Comparison of ENCODE assay signal across 8 cellular contexts in the genomic region with DNA sequence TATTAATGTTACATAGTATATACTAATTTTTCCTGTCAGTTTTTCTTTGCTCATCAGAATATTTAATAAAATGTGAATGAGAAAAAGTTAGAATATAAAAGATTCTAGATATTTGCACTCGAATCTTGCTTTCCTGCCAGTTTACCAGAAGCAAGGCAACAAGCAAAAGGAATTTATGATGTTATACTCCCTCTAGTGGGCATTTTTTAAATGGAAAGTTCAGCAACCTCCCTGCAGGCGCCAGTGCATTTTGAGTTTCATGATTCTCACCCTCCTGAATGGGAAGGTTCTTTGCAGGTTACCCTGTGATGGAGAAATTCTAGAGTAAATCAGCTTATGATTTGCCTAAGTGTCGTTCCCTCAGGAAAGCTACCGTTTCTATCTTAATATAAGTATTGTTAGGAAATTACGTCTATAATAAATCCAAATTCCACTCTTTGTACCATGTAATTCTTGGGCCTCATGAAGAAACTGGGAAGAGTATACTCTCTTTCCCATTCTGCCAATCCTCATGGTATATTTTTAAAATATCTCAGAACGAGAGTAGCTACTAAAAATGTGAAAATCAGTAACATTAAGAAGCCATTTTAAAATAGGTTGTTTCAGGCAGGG.
DNase-seq lines count a peak whose midpoint lies in the region; ATAC-seq, FAIRE-seq and TF ChIP-seq lines count a peak whose summit lies in the region.

No MANE protein-coding gene starts in this region.

- POLR2A ChIA-PET in AG04450 (lab: Yijun Ruan, JAX) = no interaction called here

- H3K27ac ChIP-seq in AG04450 (ENCODE audit: low read depth, low read length) (no peak overlapping the region), esophagus squamous epithelium (no peak overlapping the region), neuronal stem cell (replicated peaks; ENCODE audit: low read length) (no peak overlapping the region)

- ATAC-seq in HG02759 (IDR thresholded peaks at IDR 0.05; ENCODE audit: unreplicated experiment) = peak; percentile 78
- ATAC-seq in activated CD4-positive, CD25-positive, alpha-beta regulatory T cell treated with anti-CD3 and anti-CD28 coated beads, Interleukin-2, amount 50 U/mL, for 24 hours = no peak

- no peak overlapping the region for H3K18ac ChIP-seq in neuronal stem cell (ENCODE audit: low read length)

- H3K36me3 ChIP-seq in esophagus squamous epithelium (no peaks in the 10 kb centered on the region), neuronal stem cell (replicated peaks in 1 of 2; ENCODE audit: control insufficient read depth in 2 of 2, insufficient read depth in 2 of 2, low read length in 2 of 2) (no peaks in the 10 kb centered on the region)

- H2AK5ac ChIP-seq in neuronal stem cell (ENCODE audit: low read depth, low read length) = no peak overlapping the region

- TF ChIP-seq POLR2A in GM12892 (IDR thresholded peaks at IDR 0.05; ENCODE audit: low read depth, low read length) (no peak), esophagus squamous epithelium (IDR thresholded peaks at IDR 0.05) (no peak)

- no peak overlapping the region for H2BK15ac ChIP-seq in neuronal stem cell (ENCODE audit: low read length)

- H3K9ac ChIP-seq in neuronal stem cell (ENCODE audit: low read depth, low read length, poor library complexity) = no peak overlapping the region

- no peak overlapping the region for H2BK5ac ChIP-seq in neuronal stem cell (ENCODE audit: low read length)

- H2BK12ac ChIP-seq in neuronal stem cell (ENCODE audit: low read length) = no peak overlapping the region

- no peaks in the 10 kb centered on the region for H3K79me1 ChIP-seq in neuronal stem cell (ENCODE audit: low read depth, low read length)

- intact Hi-C loops in esophagus squamous epithelium (cut with DNase I) = loop anchor here (10.0 kb wide), 1 partner anchor 767 kb away; no protein-coding TSS in a partner anchor

- no peak overlapping the region for H4K8ac ChIP-seq in neuronal stem cell (ENCODE audit: low read depth, low read length)

- H3K23ac ChIP-seq in neuronal stem cell (ENCODE audit: low read depth, low read length, poor library complexity) = no peak overlapping the region

- H3K9me3 ChIP-seq in AG04450 (ENCODE audit: control insufficient read depth, insufficient read depth, low read length) (no peaks in the 10 kb centered on the region), esophagus squamous epithelium (no peaks in the 10 kb centered on the region), neuronal stem cell (replicated peaks in 1 of 2; ENCODE audit: control insufficient read depth in 2 of 2, insufficient read depth in 1 of 2, low read depth in 1 of 2, low read length in 2 of 2) (no peaks in the 10 kb centered on the region)

- in situ Hi-C loops in SK-MEL-5 (cut with HindIII; ENCODE audit: low pct_unique_long_range_greater_than_20kb, low sequenced_read_pairs) = loop anchor here (25.0 kb wide), 1 partner anchor 759 kb away; no protein-coding TSS in a partner anchor

- H2AFZ ChIP-seq in neuronal stem cell (ENCODE audit: low read length) = no peak overlapping the region

- H3K4me3 ChIP-seq in AG04450 (ENCODE audit: low read depth, low read length) (no peak overlapping the region), esophagus squamous epithelium (no peak overlapping the region), neuronal stem cell (ENCODE audit: low read length in 2 of 2) (no peak overlapping the region)

- no peak overlapping the region for H4K91ac ChIP-seq in neuronal stem cell (ENCODE audit: low read depth, low read length, poor library complexity)

- DNase-seq in AG04450 (ENCODE audit: low read depth, low spot score) (peak; percentile 41), GM12892 (ENCODE audit: insufficient read length) (peak; percentile 4), NCI-H1092 (lab: John Stamatoyannopoulos, UW) (peak; percentile 68), SK-MEL-5 (ENCODE audit: low read depth, low spot score) (peak; percentile 84), esophagus squamous epithelium (lab: John Stamatoyannopoulos, UW) (no peak), neuronal stem cell (ENCODE audit: low spot score) (peak; percentile 47)

- CTCF ChIA-PET in AG04450 (lab: Charles Lee) = interaction anchor here (0.6 to 3.8 kb wide), 19 partner anchors 9 to 1306 kb away, joined by 3 to 18 read pairs (median 3); no protein-coding TSS in a partner anchor

- FAIRE-seq in GM12892 (lab: Jason Lieb, UNC) = peak; percentile 56

- H3K14ac ChIP-seq in neuronal stem cell (ENCODE audit: low read length) = no peak overlapping the region

- no peak overlapping the region for H3K4me2 ChIP-seq in neuronal stem cell (ENCODE audit: insufficient read depth, low read length, poor library complexity, severe bottlenecking)

- peak; percentile 76 for TF ChIP-seq CTCF in AG04450 (IDR thresholded peaks at IDR 0.05; ENCODE audit: low read depth, low read length)
- peak; percentile 23 to 82 (median 77) for TF ChIP-seq CTCF in esophagus squamous epithelium (IDR thresholded peaks at IDR 0.05)

- H3K4me1 ChIP-seq in esophagus squamous epithelium = peaks cover 0 to 4% (median 0%) of the 10 kb centered on the region in 3 donors
- peaks cover 3% of the 10 kb centered on the region in 2 donors for H3K4me1 ChIP-seq in neuronal stem cell (ENCODE audit: control insufficient read depth in 2 of 2, insufficient read depth in 1 of 2, low read depth in 1 of 2, low read length in 2 of 2)

- H3K27me3 ChIP-seq in AG04450 (ENCODE audit: control insufficient read depth, insufficient read depth, low read length) = no peaks in the 10 kb centered on the region
- H3K27me3 ChIP-seq in esophagus squamous epithelium = no peaks in the 10 kb centered on the region
- no peaks in the 10 kb centered on the region for H3K27me3 ChIP-seq in neuronal stem cell (ENCODE audit: control insufficient read depth in 3 of 3, insufficient read depth in 3 of 3, low read depth in 1 of 3, low read length in 3 of 3)

- 14 to 19% methylated on average over 6 of the region's 6 CpGs for WGBS in esophagus squamous epithelium, 2 donors
- WGBS in neuronal stem cell (ENCODE audit: extremely low coverage in 2 of 2, insufficient read length in 2 of 2, insufficient replicate concordance in 1 of 2), 2 donors = no CpG with 5 or more reads among the region's 6 CpGs

- no peak overlapping the region for H2BK120ac ChIP-seq in neuronal stem cell (ENCODE audit: low read depth, low read length)

- H3K4ac ChIP-seq in neuronal stem cell (ENCODE audit: low read length) = no peak overlapping the region
